Comparison of ENCODE assay signal across 1 cellular context in genomic region chr2:237818066-237818473, GRCh38.
TF ChIP-seq lines count a peak whose summit lies in the region.

No MANE protein-coding gene starts in this region.

TF ChIP-seq in GM23338, 12 proteins besides CTCF, POLR2A, EP300 and RAD21 (continued from another document):
- no peak for TF ChIP-seq REST (IDR thresholded peaks at IDR 0.05; ENCODE audit: unreplicated experiment)
- no peak for TF ChIP-seq ETS1 (IDR thresholded peaks at IDR 0.05)
- no peak for TF ChIP-seq POLR2AphosphoS5 (IDR thresholded peaks at IDR 0.05; ENCODE audit: low read depth)
- TF ChIP-seq CREB1 (CRISPR knock-in tag; IDR thresholded peaks at IDR 0.05; ENCODE audit: low read depth), result no peak
- no peak for TF ChIP-seq ZNF462 (CRISPR knock-in tag; IDR thresholded peaks at IDR 0.05)
- no peak for TF ChIP-seq ZNF114 (CRISPR knock-in tag; IDR thresholded peaks at IDR 0.05)
- TF ChIP-seq EZH2phosphoT487 (IDR thresholded peaks at IDR 0.05; ENCODE audit: unreplicated experiment), result no peak
